ENCODE assay signal across 20 cellular contexts in the genomic region with DNA sequence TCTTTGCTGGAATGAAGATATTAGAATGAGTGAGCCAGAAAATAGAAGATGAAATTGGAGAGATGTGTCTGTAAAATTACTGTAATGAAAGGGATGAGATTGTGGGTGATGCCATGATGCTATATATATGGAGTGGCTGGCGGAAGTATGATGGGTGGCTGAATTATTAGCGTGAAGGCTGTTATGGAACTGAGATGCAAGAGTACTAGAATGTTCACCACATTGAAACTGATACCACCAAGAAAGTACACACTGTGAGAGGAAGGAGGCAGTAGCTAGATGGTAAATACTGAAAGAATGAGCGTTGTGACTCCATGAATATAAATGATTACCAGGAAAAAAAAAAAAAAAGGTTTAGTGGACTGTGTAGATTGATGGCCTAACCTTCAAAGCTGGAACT.
A peak's percentile ranks its signal among the peaks of the same experiment; 100 is the strongest.
DNase-seq lines count a peak whose midpoint lies in the region; ATAC-seq and TF ChIP-seq lines count a peak whose summit lies in the region.
"Had no signal": no experiment of that assay in that cellular context is flagged by ENCODE, and none has a peak within 500 bp of the region (broad histone marks: within the 10 kb centered on the region; RNA-seq: fewer than 3 reads in every experiment).

No MANE protein-coding gene starts in this region.

- H3K4me1 Mint-ChIP-seq in CD8-positive, alpha-beta T cell (ENCODE audit: low read depth), result no peaks in the 10 kb centered on the region

- H3K27me3 Mint-ChIP-seq in CD8-positive, alpha-beta T cell (ENCODE audit: low read depth), result no peaks in the 10 kb centered on the region

- no peak overlapping the region for H3K27ac Mint-ChIP-seq in CD8-positive, alpha-beta T cell

- 88 to 91% (median 90%) methylated on average over 3 of the region's 3 CpGs for WGBS in ovary, 3 donors

- H3K27ac ChIP-seq in CD8-positive, alpha-beta T cell (ENCODE audit: low read depth, low read length), result no peak overlapping the region
- no peak overlapping the region for H3K27ac ChIP-seq in ovary
- H3K27ac ChIP-seq: BLaER1, RWPE1, SJSA1 had no signal

- no peaks in the 10 kb centered on the region for H3K4me1 ChIP-seq in CD8-positive, alpha-beta T cell (ENCODE audit: insufficient read depth, low read length)
- no peaks in the 10 kb centered on the region for H3K4me1 ChIP-seq in ovary (ENCODE audit: insufficient read depth)
- H3K4me1 ChIP-seq: BLaER1, SJSA1 had no signal

- DNase-seq in GM12865 (ENCODE audit: low read depth) (peak; percentile 30), NCI-H187 (lab: John Stamatoyannopoulos, UW) (no peak), DMS 273 treated with DMSO at 0.1 percent for 48 hours (lab: John Stamatoyannopoulos, UW) (no peak), ovary (no peak)
- DNase-seq in CD8-positive, alpha-beta T cell, result no peak
- DNase-seq: 8988T, DMS153, EL, KG1, NCI-H1930, NCI-H2171, NCI-H510A, OCI-M1, T1000 had no signal

- H3K4me3 ChIP-seq in GM12865 (ENCODE audit: low read depth, low read length) (no peak overlapping the region), ovary (no peak overlapping the region)
- H3K4me3 ChIP-seq in CD8-positive, alpha-beta T cell (ENCODE audit: low read depth, low read length), result no peak overlapping the region
- H3K4me3 ChIP-seq: BLaER1, SJSA1 had no signal

- peaks cover 21% of the 10 kb centered on the region for H3K9me3 Mint-ChIP-seq in CD8-positive, alpha-beta T cell

- CTCF ChIA-PET in CD8-positive, alpha-beta T cell (lab: Charles Lee), result no interaction called here

- no peaks in the 10 kb centered on the region for H3K36me3 ChIP-seq in CD8-positive, alpha-beta T cell (ENCODE audit: insufficient read depth, low read length)
- no peaks in the 10 kb centered on the region for H3K36me3 ChIP-seq in ovary
- H3K36me3 ChIP-seq: BLaER1, SJSA1 had no signal

- no peaks in the 10 kb centered on the region for H3K36me3 Mint-ChIP-seq in CD8-positive, alpha-beta T cell

- no peak for TF ChIP-seq POLR2A in ovary (IDR thresholded peaks at IDR 0.05)

- ATAC-seq in GM19324 (IDR thresholded peaks at IDR 0.05; ENCODE audit: low FRiP score, unreplicated experiment), result peak; percentile 85
- peak; percentile 79 for ATAC-seq in HG02798 (IDR thresholded peaks at IDR 0.05; ENCODE audit: poor library complexity, unreplicated experiment)
- ATAC-seq in HG03565 (IDR thresholded peaks at IDR 0.05; ENCODE audit: unreplicated experiment), result peak; percentile 49
- no peak for ATAC-seq in CD8-positive, alpha-beta T cell

- no peak for TF ChIP-seq EP300 in ovary (IDR thresholded peaks at IDR 0.05)

- intact Hi-C loops in CD8-positive, alpha-beta T cell (cut with DNase I, micrococcal nuclease), result no loop called here
- intact Hi-C loops in ovary (cut with DNase I), result no loop called here

- TF ChIP-seq CTCF in GM12865 (IDR thresholded peaks at IDR 0.05; ENCODE audit: insufficient read depth, low read depth, low read length, missing control alignments) (no peak), ovary (IDR thresholded peaks at IDR 0.05) (no peak)
- no peak for TF ChIP-seq CTCF in CD8-positive, alpha-beta T cell (IDR thresholded peaks at IDR 0.05)

- no peaks in the 10 kb centered on the region for H3K27me3 ChIP-seq in CD8-positive, alpha-beta T cell (ENCODE audit: insufficient read depth, low read length)
- no peaks in the 10 kb centered on the region for H3K27me3 ChIP-seq in ovary
- H3K27me3 ChIP-seq: BLaER1, SJSA1 had no signal

- POLR2A ChIA-PET in CD8-positive, alpha-beta T cell (lab: Charles Lee), result no interaction called here

- H3K4me3 Mint-ChIP-seq in CD8-positive, alpha-beta T cell, result no peak overlapping the region

- no peaks in the 10 kb centered on the region for H3K9me3 ChIP-seq in CD8-positive, alpha-beta T cell (ENCODE audit: low read length)
- H3K9me3 ChIP-seq in ovary, result no peaks in the 10 kb centered on the region
- H3K9me3 ChIP-seq: BLaER1, SJSA1 had no signal
